ENCODE assay signal across 1 cellular context in genomic region chr14:105528197-105528858, GRCh38.
A peak's percentile ranks its signal among the peaks of the same experiment; 100 is the strongest.
TF ChIP-seq lines count a peak whose summit lies in the region.

No MANE protein-coding gene starts in this region.

TF ChIP-seq in GM12878, 131 proteins besides CTCF, POLR2A, EP300 and RAD21:
- peak; percentile 77 for TF ChIP-seq RELA (IDR thresholded peaks at IDR 0.05; ENCODE audit: borderline replicate concordance, partially characterized antibody)
- no peak for TF ChIP-seq BACH1 (IDR thresholded peaks at IDR 0.05; ENCODE audit: borderline replicate concordance)
- no peak for TF ChIP-seq PBX3 (IDR thresholded peaks at IDR 0.05; ENCODE audit: insufficient replicate concordance, low read depth, low read length)
- TF ChIP-seq, protein P1, sequence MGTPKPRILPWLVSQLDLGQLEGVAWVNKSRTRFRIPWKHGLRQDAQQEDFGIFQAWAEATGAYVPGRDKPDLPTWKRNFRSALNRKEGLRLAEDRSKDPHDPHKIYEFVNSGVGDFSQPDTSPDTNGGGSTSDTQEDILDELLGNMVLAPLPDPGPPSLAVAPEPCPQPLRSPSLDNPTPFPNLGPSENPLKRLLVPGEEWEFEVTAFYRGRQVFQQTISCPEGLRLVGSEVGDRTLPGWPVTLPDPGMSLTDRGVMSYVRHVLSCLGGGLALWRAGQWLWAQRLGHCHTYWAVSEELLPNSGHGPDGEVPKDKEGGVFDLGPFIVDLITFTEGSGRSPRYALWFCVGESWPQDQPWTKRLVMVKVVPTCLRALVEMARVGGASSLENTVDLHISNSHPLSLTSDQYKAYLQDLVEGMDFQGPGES (IDR thresholded peaks at IDR 0.05) = no peak
- no peak for TF ChIP-seq STAT3 (IDR thresholded peaks at IDR 0.05; ENCODE audit: low read depth, low read length)
- TF ChIP-seq SMC3 (IDR thresholded peaks at IDR 0.05; ENCODE audit: borderline replicate concordance, low read length) = peak; percentile 64
- no peak for TF ChIP-seq JUNB (IDR thresholded peaks at IDR 0.05)
- TF ChIP-seq, protein P2, sequence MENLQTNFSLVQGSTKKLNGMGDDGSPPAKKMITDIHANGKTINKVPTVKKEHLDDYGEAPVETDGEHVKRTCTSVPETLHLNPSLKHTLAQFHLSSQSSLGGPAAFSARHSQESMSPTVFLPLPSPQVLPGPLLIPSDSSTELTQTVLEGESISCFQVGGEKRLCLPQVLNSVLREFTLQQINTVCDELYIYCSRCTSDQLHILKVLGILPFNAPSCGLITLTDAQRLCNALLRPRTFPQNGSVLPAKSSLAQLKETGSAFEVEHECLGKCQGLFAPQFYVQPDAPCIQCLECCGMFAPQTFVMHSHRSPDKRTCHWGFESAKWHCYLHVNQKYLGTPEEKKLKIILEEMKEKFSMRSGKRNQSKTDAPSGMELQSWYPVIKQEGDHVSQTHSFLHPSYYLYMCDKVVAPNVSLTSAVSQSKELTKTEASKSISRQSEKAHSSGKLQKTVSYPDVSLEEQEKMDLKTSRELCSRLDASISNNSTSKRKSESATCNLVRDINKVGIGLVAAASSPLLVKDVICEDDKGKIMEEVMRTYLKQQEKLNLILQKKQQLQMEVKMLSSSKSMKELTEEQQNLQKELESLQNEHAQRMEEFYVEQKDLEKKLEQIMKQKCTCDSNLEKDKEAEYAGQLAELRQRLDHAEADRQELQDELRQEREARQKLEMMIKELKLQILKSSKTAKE (IDR thresholded peaks at IDR 0.05; ENCODE audit: low read depth, poor library complexity, severe bottlenecking) = no peak
- TF ChIP-seq IRF4 (IDR thresholded peaks at IDR 0.05; ENCODE audit: low read depth, low read length) = no peak
- peak; percentile 65 for TF ChIP-seq YY1 (IDR thresholded peaks at IDR 0.05; ENCODE audit: low read depth, low read length)
- no peak for TF ChIP-seq ATF7 (IDR thresholded peaks at IDR 0.05; ENCODE audit: low read depth)
- 0 out of 2 replicates have a peak, but pooled peaks have one; percentile 50 for TF ChIP-seq RUNX3 (IDR thresholded peaks at IDR 0.05; ENCODE audit: low read length)
- TF ChIP-seq BHLHE40 (IDR thresholded peaks at IDR 0.05; ENCODE audit: borderline replicate concordance in 1 of 2, low read depth in 2 of 2, low read length in 1 of 2) = peak; percentile 23 to 27; a peak in 2 of 4 replicates
- TF ChIP-seq CREB1 (IDR thresholded peaks at IDR 0.05; ENCODE audit: low read depth) = no peak
- TF ChIP-seq IKZF1 (conservative IDR thresholded peaks at IDR 0.05) = peak; percentile 83
- TF ChIP-seq RB1 (IDR thresholded peaks at IDR 0.05; ENCODE audit: borderline replicate concordance) = peak; percentile 97; the same call in 1 of the 2 replicates
- TF ChIP-seq MTA2 (IDR thresholded peaks at IDR 0.05; ENCODE audit: low read depth) = no peak
- TF ChIP-seq EZH2 (IDR thresholded peaks at IDR 0.05; ENCODE audit: borderline replicate concordance, control insufficient read depth, low read depth, low read length) = no peak
- no peak for TF ChIP-seq MEF2A (IDR thresholded peaks at IDR 0.05; ENCODE audit: insufficient read depth, low read depth, low read length)
